18 cellular contexts compared by ENCODE assay signal in genomic region chr14:100542619-100543205, GRCh38. TPM values are rescaled to one million over a fixed set of nuclear protein-coding genes. Genes with fewer than 3 reads are reported as not detected.
A peak's percentile ranks its signal among the peaks of the same experiment; 100 is the strongest.
DNase-seq lines count a peak whose midpoint lies in the region; ATAC-seq and TF ChIP-seq lines count a peak whose summit lies in the region.
"Had no signal": no experiment of that assay in that cellular context is flagged by ENCODE, and none has a peak within 500 bp of the region (broad histone marks: within the 10 kb centered on the region; RNA-seq: fewer than 3 reads in every experiment).

No MANE protein-coding gene starts in this region.

- no peak for DNase-seq in activated CD4-positive, alpha-beta memory T cell treated with anti-CD3 and anti-CD28 coated beads for 36 hours
- DNase-seq in activated CD4-positive, alpha-beta memory T cell treated with anti-CD3 and anti-CD28 coated beads, Interleukin-2, amount 10 ng/mL, durations not matched to agents 7 days and 5 days, result no peak
- DNase-seq in Panc1 (ENCODE audit: low read depth, low spot score) (no peak), glutamatergic neuron (peak; percentile 7), sigmoid colon (peak; percentile 51), NCI-H2227 treated with DMSO at 0.1 percent for 48 hours (lab: John Stamatoyannopoulos, UW) (no peak), NCI-H1048 (lab: John Stamatoyannopoulos, UW) (no peak), cerebellar cortex (ENCODE audit: low spot score) (no peak)
- DNase-seq: GF-D8, GM23248, NCI-H1417, NCI-H187 treated with DMSO at 0.1 percent for 48 hours, NCI-H69, OCI-M1 had no signal

- H3K4me1 ChIP-seq in Panc1 (ENCODE audit: control insufficient read depth, insufficient read depth, low read length) (peaks cover 14% of the 10 kb centered on the region), sigmoid colon (peaks cover 0 to 14% (median 8%) of the 10 kb centered on the region in 4 donors)

- peaks cover 13% of the 10 kb centered on the region for H3K4me1 Mint-ChIP-seq in activated CD4-positive, alpha-beta memory T cell treated with anti-CD3 and anti-CD28 coated beads for 36 hours (ENCODE audit: low read depth)
- peaks cover 22% of the 10 kb centered on the region for H3K4me1 Mint-ChIP-seq in activated CD4-positive, alpha-beta memory T cell treated with anti-CD3 and anti-CD28 coated beads, Interleukin-2, amount 10 ng/mL, durations not matched to agents 7 days and 5 days
- peaks cover 3% of the 10 kb centered on the region for H3K4me1 Mint-ChIP-seq in glutamatergic neuron (ENCODE audit: low read depth, unreplicated experiment)

- TF ChIP-seq CTCF in Panc1 (IDR thresholded peaks at IDR 0.05) (no peak), glutamatergic neuron (IDR thresholded peaks at IDR 0.05; ENCODE audit: partially characterized antibody, unreplicated experiment) (no peak), sigmoid colon (IDR thresholded peaks at IDR 0.05) (no peak)

- in situ Hi-C loops in Panc1 (cut with HindIII; ENCODE audit: low pct_unique_long_range_greater_than_20kb, low sequenced_read_pairs), result no loop called here

- no peak overlapping the region for H3K4me3 ChIP-seq in Panc1 (ENCODE audit: low read depth in 2 of 2, low read length in 2 of 2)
- H3K4me3 ChIP-seq in sigmoid colon, result no peak overlapping the region
- H3K4me3 ChIP-seq: GM23248 had no signal

- H3K36me3 Mint-ChIP-seq in activated CD4-positive, alpha-beta memory T cell treated with anti-CD3 and anti-CD28 coated beads for 36 hours, result no peaks in the 10 kb centered on the region
- no peaks in the 10 kb centered on the region for H3K36me3 Mint-ChIP-seq in activated CD4-positive, alpha-beta memory T cell treated with anti-CD3 and anti-CD28 coated beads, Interleukin-2, amount 10 ng/mL, durations not matched to agents 7 days and 5 days (ENCODE audit: low read depth)
- H3K36me3 Mint-ChIP-seq in glutamatergic neuron (ENCODE audit: unreplicated experiment), result no peaks in the 10 kb centered on the region
- H3K36me3 Mint-ChIP-seq: CD14-positive monocyte had no signal

- no peak overlapping the region for H3K4me3 Mint-ChIP-seq in activated CD4-positive, alpha-beta memory T cell treated with anti-CD3 and anti-CD28 coated beads for 36 hours
- H3K4me3 Mint-ChIP-seq in activated CD4-positive, alpha-beta memory T cell treated with anti-CD3 and anti-CD28 coated beads, Interleukin-2, amount 10 ng/mL, durations not matched to agents 7 days and 5 days, result no peak overlapping the region
- no peak overlapping the region for H3K4me3 Mint-ChIP-seq in glutamatergic neuron (ENCODE audit: unreplicated experiment)
- H3K4me3 Mint-ChIP-seq: CD14-positive monocyte had no signal

- TF ChIP-seq POLR2A in sigmoid colon (IDR thresholded peaks at IDR 0.05), result no peak

- H3K27ac ChIP-seq in Panc1 (ENCODE audit: low read length), result peak overlapping the region; percentile 44; the same call in 1 of the 2 replicates
- H3K27ac ChIP-seq in sigmoid colon, result no peak overlapping the region
- H3K27ac ChIP-seq: GM23248, HL-60, RWPE1 had no signal

- CTCF ChIA-PET in activated CD4-positive, alpha-beta memory T cell treated with anti-CD3 and anti-CD28 coated beads for 36 hours (lab: Charles Lee), result interaction anchor here (1.5 kb wide), 1 partner anchor 103 kb away, joined by 5 read pairs; no protein-coding TSS in a partner anchor
- CTCF ChIA-PET in activated CD4-positive, alpha-beta memory T cell treated with anti-CD3 and anti-CD28 coated beads, Interleukin-2, amount 10 ng/mL, durations not matched to agents 7 days and 5 days (lab: Charles Lee), result no interaction called here
- CTCF ChIA-PET in Panc1 (lab: Charles Lee), result no interaction called here

- H3K9me3 Mint-ChIP-seq in activated CD4-positive, alpha-beta memory T cell treated with anti-CD3 and anti-CD28 coated beads for 36 hours, result no peaks in the 10 kb centered on the region
- H3K9me3 Mint-ChIP-seq in activated CD4-positive, alpha-beta memory T cell treated with anti-CD3 and anti-CD28 coated beads, Interleukin-2, amount 10 ng/mL, durations not matched to agents 7 days and 5 days, result no peaks in the 10 kb centered on the region
- H3K9me3 Mint-ChIP-seq in glutamatergic neuron (ENCODE audit: unreplicated experiment), result no peaks in the 10 kb centered on the region

- no peak for TF ChIP-seq EP300 in sigmoid colon (IDR thresholded peaks at IDR 0.05)

- BruUV-seq in Panc1 (replicated peaks; lab: Mats Ljungman, UMichigan), result TSS peak; percentile 37

- H3K36me3 ChIP-seq in Panc1 (ENCODE audit: control insufficient read depth, insufficient read depth, low read length), result no peaks in the 10 kb centered on the region
- no peaks in the 10 kb centered on the region for H3K36me3 ChIP-seq in sigmoid colon

- intact Hi-C loops in activated CD4-positive, alpha-beta memory T cell treated with anti-CD3 and anti-CD28 coated beads for 36 hours (cut with micrococcal nuclease), result no loop called here
- intact Hi-C loops in Panc1 (cut with micrococcal nuclease; ENCODE audit: unreplicated experiment) (loop anchor here (10.0 kb wide), 1 partner anchor 158 kb away; no protein-coding TSS in a partner anchor), sigmoid colon (cut with DNase I) (no loop called here)

- peak overlapping the region; percentile 3 for H3K27ac Mint-ChIP-seq in activated CD4-positive, alpha-beta memory T cell treated with anti-CD3 and anti-CD28 coated beads for 36 hours
- H3K27ac Mint-ChIP-seq in activated CD4-positive, alpha-beta memory T cell treated with anti-CD3 and anti-CD28 coated beads, Interleukin-2, amount 10 ng/mL, durations not matched to agents 7 days and 5 days, result no peak overlapping the region
- H3K27ac Mint-ChIP-seq in glutamatergic neuron (ENCODE audit: unreplicated experiment), result peak overlapping the region; percentile 4

- no peaks in the 10 kb centered on the region for H3K27me3 ChIP-seq in Panc1 (ENCODE audit: control insufficient read depth, insufficient read depth, low read length)
- H3K27me3 ChIP-seq in sigmoid colon, result peaks cover 0 to 6% (median 0%) of the 10 kb centered on the region in 3 donors

- POLR2A ChIA-PET in activated CD4-positive, alpha-beta memory T cell treated with anti-CD3 and anti-CD28 coated beads for 36 hours (lab: Charles Lee), result no interaction called here
- POLR2A ChIA-PET in activated CD4-positive, alpha-beta memory T cell treated with anti-CD3 and anti-CD28 coated beads, Interleukin-2, amount 10 ng/mL, durations not matched to agents 7 days and 5 days (lab: Charles Lee), result no interaction called here
- POLR2A ChIA-PET in Panc1 (lab: Charles Lee), result no interaction called here

- no peaks in the 10 kb centered on the region for H3K27me3 Mint-ChIP-seq in activated CD4-positive, alpha-beta memory T cell treated with anti-CD3 and anti-CD28 coated beads for 36 hours
- H3K27me3 Mint-ChIP-seq in activated CD4-positive, alpha-beta memory T cell treated with anti-CD3 and anti-CD28 coated beads, Interleukin-2, amount 10 ng/mL, durations not matched to agents 7 days and 5 days, result no peaks in the 10 kb centered on the region
- peaks cover 4% of the 10 kb centered on the region for H3K27me3 Mint-ChIP-seq in glutamatergic neuron (ENCODE audit: unreplicated experiment)

- WGBS in sigmoid colon, 2 donors, result 90 to 91% methylated on average over 12 of the region's 12 CpGs

- no peak for ATAC-seq in Panc1
- ATAC-seq: HCT116 had no signal

- H3K9me3 ChIP-seq in Panc1 (ENCODE audit: control insufficient read depth, insufficient read depth, low read depth, low read length), result no peaks in the 10 kb centered on the region
- no peaks in the 10 kb centered on the region for H3K9me3 ChIP-seq in sigmoid colon

RNA-seq across cellular contexts. Expression of gene BEGAIN, which starts 44.5 kb away (rescaled TPM):
- 1 to 10 TPM; 3.3 to 3.4 TPM for total RNA-seq in activated CD4-positive, alpha-beta memory T cell treated with anti-CD3 and anti-CD28 coated beads for 36 hours
- 1 to 10 TPM; 2.7 to 3.1 TPM for total RNA-seq in activated CD4-positive, alpha-beta memory T cell treated with anti-CD3 and anti-CD28 coated beads, Interleukin-2, amount 10 ng/mL, durations not matched to agents 7 days and 5 days
- total RNA-seq in Panc1 (2021; ENCODE audit: unreplicated experiment) (26.5 TPM), glutamatergic neuron (ENCODE audit: unreplicated experiment) (7.0 TPM), sigmoid colon (1 to 10 TPM in 1 of 4 donors, under 1 TPM in 3; 0.36 to 1.4 (median 0.59) TPM)
- polyA plus RNA-seq in Panc1 (2012; ENCODE audit: insufficient read length), result 37.2 TPM
- under 1 TPM; 0.46 to 0.90 (median 0.60) TPM for polyA plus RNA-seq in sigmoid colon

Comparison
In these comparisons a context has a peak if more than half of its experiments do, and no peak if none do; other contexts are left out.
1. DNase-seq: peak in glutamatergic neuron (single experiment) and sigmoid colon (single experiment); none in activated CD4-positive, alpha-beta memory T cell treated with anti-CD3 and anti-CD28 coated beads for 36 hours (single experiment), activated CD4-positive, alpha-beta memory T cell treated with anti-CD3 and anti-CD28 coated beads, Interleukin-2, amount 10 ng/mL, durations not matched to agents 7 days and 5 days (single experiment), Panc1 (single experiment), NCI-H2227 treated with DMSO at 0.1 percent for 48 hours (single experiment), NCI-H1048 (single experiment) and cerebellar cortex (single experiment).